In the genomic region with DNA sequence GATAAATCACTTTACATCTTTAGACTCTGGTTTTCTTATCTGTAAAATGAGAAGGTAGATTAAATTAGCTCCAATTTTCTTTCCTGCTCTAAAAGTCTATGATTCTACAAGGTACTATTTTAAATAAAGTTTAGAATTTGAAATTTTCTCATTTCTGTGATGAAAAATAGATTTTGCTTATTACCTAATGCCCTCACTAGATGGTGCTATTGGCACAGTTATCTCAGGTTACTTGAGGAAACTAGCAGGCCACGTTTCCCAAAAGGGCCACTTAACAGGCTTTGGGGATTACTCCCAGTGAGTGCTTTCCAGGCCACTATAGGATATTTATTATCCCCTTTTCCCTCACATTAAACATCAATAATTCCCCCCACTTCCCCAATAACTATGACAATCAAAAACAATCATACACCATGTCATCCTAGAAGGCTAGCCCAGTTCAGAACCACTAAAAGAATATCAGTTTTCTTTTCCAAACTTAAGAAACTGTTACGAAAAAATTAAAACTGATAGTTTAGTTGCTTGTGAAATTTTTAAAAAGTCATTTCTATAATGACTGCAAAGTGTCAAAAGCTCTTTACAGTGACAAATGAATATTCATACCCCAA, we compare ENCODE assay signal across 8 cellular contexts. TPM values are rescaled to one million over a fixed set of nuclear protein-coding genes. Genes with fewer than 3 reads are reported as not detected.
DNase-seq lines count a peak whose midpoint lies in the region; ATAC-seq and TF ChIP-seq lines count a peak whose summit lies in the region.

No MANE protein-coding gene starts in this region.

- 27 to 44% (median 35%) methylated on average over 2 of the region's 2 CpGs for WGBS in psoas muscle, 3 donors

- peak; percentile 59 for TF ChIP-seq CTCF in cardiac muscle cell (IDR thresholded peaks at IDR 0.05; ENCODE audit: low read depth, low read length)
- peak; percentile 75 for TF ChIP-seq CTCF in psoas muscle (IDR thresholded peaks at IDR 0.05)

- peaks cover 20% of the 10 kb centered on the region for H3K36me3 Mint-ChIP-seq in activated naive CD8-positive, alpha-beta T cell treated with anti-CD3 and anti-CD28 coated beads, Interleukin-2, amount 10 ng/mL, durations not matched to agents 7 days and 5 days

- H3K4me3 ChIP-seq in cardiac muscle cell (no peak overlapping the region), psoas muscle (no peak overlapping the region)

- H3K27me3 ChIP-seq in cardiac muscle cell (no peaks in the 10 kb centered on the region), psoas muscle (ENCODE audit: insufficient read depth in 3 of 3, low read length in 2 of 3) (no peaks in the 10 kb centered on the region)

- H3K4me1 ChIP-seq in cardiac muscle cell (ENCODE audit: low read depth) (no peaks in the 10 kb centered on the region), psoas muscle (peaks cover 4% of the 10 kb centered on the region)

- DNase-seq in SIG-M5 treated with dmso at 0.1 percent for 504 hours (lab: John Stamatoyannopoulos, UW; ENCODE audit: unreplicated experiment) (peak; percentile 49), SIG-M5 (lab: John Stamatoyannopoulos, UW) (no peak), HT-29 (ENCODE audit: low spot score) (peak; percentile 79), NCI-H82 (lab: John Stamatoyannopoulos, UW) (peak; percentile 97), cardiac muscle cell (ENCODE audit: low read depth in 1 of 2, low spot score in 1 of 2) (peak; percentile 79 to 88), psoas muscle (peak in 1 of 2 donors; percentile 29), OCI-M2 (lab: John Stamatoyannopoulos, UW; ENCODE audit: unreplicated experiment) (no peak)
- no peak for DNase-seq in activated naive CD8-positive, alpha-beta T cell treated with anti-CD3 and anti-CD28 coated beads, Interleukin-2, amount 10 ng/mL, durations not matched to agents 7 days and 5 days

- POLR2A ChIA-PET in activated naive CD8-positive, alpha-beta T cell treated with anti-CD3 and anti-CD28 coated beads, Interleukin-2, amount 10 ng/mL, durations not matched to agents 7 days and 5 days (lab: Charles Lee) = interaction anchor here (0.8 kb wide), 1 partner anchor 31 kb away, joined by 3 read pairs; the partner anchor contains the start of gene OMA1

- H3K9me3 Mint-ChIP-seq in activated naive CD8-positive, alpha-beta T cell treated with anti-CD3 and anti-CD28 coated beads, Interleukin-2, amount 10 ng/mL, durations not matched to agents 7 days and 5 days = peaks cover 5% of the 10 kb centered on the region

- H3K4me3 Mint-ChIP-seq in activated naive CD8-positive, alpha-beta T cell treated with anti-CD3 and anti-CD28 coated beads, Interleukin-2, amount 10 ng/mL, durations not matched to agents 7 days and 5 days = no peak overlapping the region

- H3K9me3 ChIP-seq in cardiac muscle cell (ENCODE audit: low read depth) (no peaks in the 10 kb centered on the region), psoas muscle (peaks cover 6% of the 10 kb centered on the region)

- H3K36me3 ChIP-seq in cardiac muscle cell (no peaks in the 10 kb centered on the region), psoas muscle (ENCODE audit: insufficient read depth in 1 of 2, low read depth in 1 of 2) (peaks cover 2 to 32% of the 10 kb centered on the region in 2 donors)

- no peak overlapping the region for H3K27ac Mint-ChIP-seq in activated naive CD8-positive, alpha-beta T cell treated with anti-CD3 and anti-CD28 coated beads, Interleukin-2, amount 10 ng/mL, durations not matched to agents 7 days and 5 days

- intact Hi-C loops in psoas muscle (cut with DNase I) = loop anchor here (1.0 to 10.0 kb wide), 4 partner anchors 31 to 1239 kb away; partner anchors contain the start of gene OMA1 (in 1 of the 2)

- no peak overlapping the region for H3K27ac ChIP-seq in cardiac muscle cell
- peak overlapping the region; percentile 13 for H3K27ac ChIP-seq in psoas muscle

- no peaks in the 10 kb centered on the region for H3K27me3 Mint-ChIP-seq in activated naive CD8-positive, alpha-beta T cell treated with anti-CD3 and anti-CD28 coated beads, Interleukin-2, amount 10 ng/mL, durations not matched to agents 7 days and 5 days

- peak; percentile 26 for ATAC-seq in activated naive CD8-positive, alpha-beta T cell treated with anti-CD3 and anti-CD28 coated beads, Interleukin-2, amount 10 ng/mL, durations not matched to agents 7 days and 5 days (ENCODE audit: low read depth)
- peak; percentile 69 to 95 (median 81) for ATAC-seq in psoas muscle

- peaks cover 8% of the 10 kb centered on the region for H3K4me1 Mint-ChIP-seq in activated naive CD8-positive, alpha-beta T cell treated with anti-CD3 and anti-CD28 coated beads, Interleukin-2, amount 10 ng/mL, durations not matched to agents 7 days and 5 days

RNA-seq across cellular contexts. Expression of gene OMA1, which starts 30.6 kb away (rescaled TPM):
- 5.8 and 7.9 TPM in 2 replicates for total RNA-seq in HT-29 (2014; rRNA removed; shearing (Covaris generic))
- total RNA-seq in activated naive CD8-positive, alpha-beta T cell treated with anti-CD3 and anti-CD28 coated beads, Interleukin-2, amount 10 ng/mL, durations not matched to agents 7 days and 5 days = 10 to 100 TPM; 32.0 to 38.8 TPM
- 11.8 and 13.2 TPM in 2 replicates for total RNA-seq in cardiac muscle cell
- polyA plus RNA-seq in cardiac muscle cell = 10.8 and 11.7 TPM in 2 replicates
- total RNA-seq in psoas muscle = 10 to 100 TPM; 16.5 to 30.4 (median 23.7) TPM
- 10 to 100 TPM in 1 of 3 donors, 1 to 10 TPM in 2; 8.2 to 22.0 (median 9.8) TPM for polyA plus RNA-seq in psoas muscle

Comparison
In these comparisons a context has a peak if more than half of its experiments do, and no peak if none do; other contexts are left out.
1. DNase-seq: peak in SIG-M5 treated with dmso at 0.1 percent for 504 hours (single experiment), HT-29 (single experiment), NCI-H82 (single experiment) and cardiac muscle cell (2 of 2); none in SIG-M5 (single experiment), activated naive CD8-positive, alpha-beta T cell treated with anti-CD3 and anti-CD28 coated beads, Interleukin-2, amount 10 ng/mL, durations not matched to agents 7 days and 5 days (single experiment) and OCI-M2 (single experiment).